Comparison of ENCODE assay signal across 18 cellular contexts in genomic region chr5:83374547-83374946, GRCh38.
DNase-seq lines count a peak whose midpoint lies in the region; ATAC-seq, FAIRE-seq and TF ChIP-seq lines count a peak whose summit lies in the region.
"Had no signal": no experiment of that assay in that cellular context is flagged by ENCODE, and none has a peak within 500 bp of the region (broad histone marks: within the 10 kb centered on the region; RNA-seq: fewer than 3 reads in every experiment).

No MANE protein-coding gene starts in this region.

- no peak overlapping the region for H3K27ac Mint-ChIP-seq in natural killer cell
- H3K27ac Mint-ChIP-seq: activated naive CD4-positive, alpha-beta T cell treated with anti-CD3 and anti-CD28 coated beads, Interleukin-2, amount 50 U/mL, for 24 hours; CD4-positive, alpha-beta T cell had no signal

- no peak overlapping the region for H3K4me3 Mint-ChIP-seq in natural killer cell
- H3K4me3 Mint-ChIP-seq: activated naive CD4-positive, alpha-beta T cell treated with anti-CD3 and anti-CD28 coated beads, Interleukin-2, amount 50 U/mL, for 24 hours; activated T-cell treated with anti-CD3 and anti-CD28 coated beads, Interleukin-2, amount 50 U/mL, for 4 hours; CD4-positive, alpha-beta T cell had no signal

- H3K9me3 Mint-ChIP-seq in natural killer cell: peaks cover 5 to 6% of the 10 kb centered on the region in 2 donors
- H3K9me3 Mint-ChIP-seq: activated naive CD4-positive, alpha-beta T cell treated with anti-CD3 and anti-CD28 coated beads, Interleukin-2, amount 50 U/mL, for 24 hours; activated T-cell treated with anti-CD3 and anti-CD28 coated beads, Interleukin-2, amount 50 U/mL, for 4 hours; CD4-positive, alpha-beta T cell had no signal

- H3K27me3 Mint-ChIP-seq in natural killer cell (ENCODE audit: low read depth in 2 of 2): no peaks in the 10 kb centered on the region
- H3K27me3 Mint-ChIP-seq: activated naive CD4-positive, alpha-beta T cell treated with anti-CD3 and anti-CD28 coated beads, Interleukin-2, amount 50 U/mL, for 24 hours; CD4-positive, alpha-beta T cell had no signal

- ATAC-seq in Right ventricle myocardium inferior: peak; percentile 83
- peak; percentile 76 for ATAC-seq in omental fat pad (ENCODE audit: low FRiP score)
- no peak for ATAC-seq in natural killer cell
- ATAC-seq: activated T-cell treated with anti-CD3 and anti-CD28 coated beads, Interleukin-2, amount 50 U/mL, for 4 hours had no signal

- FAIRE-seq in small intestine (lab: Jason Lieb, UNC): no peak

- H2AFZ ChIP-seq in hepatocyte: no peak overlapping the region

- 55 to 77% (median 56%) methylated on average over 2 of the region's 2 CpGs for WGBS in small intestine, 3 donors
- WGBS in hepatocyte (ENCODE audit: low lambda C conversion rate, missing lambda C conversion rate): 65% methylated on average over 2 of the region's 2 CpGs

- no peaks in the 10 kb centered on the region for H3K9me3 ChIP-seq in small intestine (ENCODE audit: control insufficient read depth, low read depth)
- H3K9me3 ChIP-seq in hepatocyte (ENCODE audit: low read depth): no peaks in the 10 kb centered on the region

- no peaks in the 10 kb centered on the region for H3K4me1 Mint-ChIP-seq in natural killer cell
- H3K4me1 Mint-ChIP-seq: activated naive CD4-positive, alpha-beta T cell treated with anti-CD3 and anti-CD28 coated beads, Interleukin-2, amount 50 U/mL, for 24 hours had no signal

- intact Hi-C loops in Right ventricle myocardium inferior (cut with DNase I): no loop called here
- intact Hi-C loops in cardiac septum (cut with DNase I): no loop called here
- intact Hi-C loops in natural killer cell (cut with micrococcal nuclease): no loop called here

- TF ChIP-seq CTCF in foreskin fibroblast (IDR thresholded peaks at IDR 0.05; ENCODE audit: low read depth, low read length): no peak
- TF ChIP-seq CTCF in omental fat pad (IDR thresholded peaks at IDR 0.05): no peak
- no peak for TF ChIP-seq CTCF in natural killer cell (IDR thresholded peaks at IDR 0.05)
- no peak for TF ChIP-seq CTCF in hepatocyte (IDR thresholded peaks at IDR 0.05; ENCODE audit: poor library complexity)

- no peaks in the 10 kb centered on the region for H3K79me2 ChIP-seq in hepatocyte

- H4K20me1 ChIP-seq in hepatocyte (ENCODE audit: insufficient read depth, poor library complexity, severe bottlenecking): no peaks in the 10 kb centered on the region

- H3K4me3 ChIP-seq in foreskin fibroblast (ENCODE audit: low read depth in 1 of 2, low read length in 2 of 2) (no peak overlapping the region), small intestine (ENCODE audit: low read depth in 1 of 2, low read length in 2 of 2) (no peak overlapping the region), hepatocyte (no peak overlapping the region)
- H3K4me3 ChIP-seq: cardiac muscle cell, skin epidermis had no signal

- DNase-seq in Right ventricle myocardium inferior (ENCODE audit: missing footprints): no peak
- DNase-seq in cardiac septum (ENCODE audit: low spot score): no peak
- peak; percentile 32 to 43 for DNase-seq in foreskin fibroblast
- no peak for DNase-seq in omental fat pad (ENCODE audit: low spot score)
- no peak for DNase-seq in natural killer cell
- DNase-seq in small intestine: no peak
- no peak for DNase-seq in KBM-7
- DNase-seq in hepatocyte (ENCODE audit: low spot score): no peak
- DNase-seq: activated CD4-positive, alpha-beta T cell treated with anti-CD3 and anti-CD28 coated beads, Interleukin-2, amount 50 U/mL, for 4 hours; activated T-cell treated with anti-CD3 and anti-CD28 coated beads, Interleukin-2, amount 50 U/mL, for 4 hours; CD4-positive, alpha-beta T cell; DND-41; effector CD8-positive, alpha-beta T cell; NCI-H1048; SW 1271 had no signal

- H3K27ac ChIP-seq in small intestine (ENCODE audit: low read depth in 1 of 2, low read length in 1 of 2): no peak overlapping the region
- H3K27ac ChIP-seq in hepatocyte: no peak overlapping the region
- H3K27ac ChIP-seq: cardiac muscle cell had no signal

- H3K36me3 ChIP-seq in small intestine (ENCODE audit: control insufficient read depth in 2 of 2, insufficient read depth in 2 of 2, low read length in 2 of 2): no peaks in the 10 kb centered on the region
- no peaks in the 10 kb centered on the region for H3K36me3 ChIP-seq in hepatocyte (replicated peaks; ENCODE audit: insufficient read depth, low read depth)
- H3K36me3 ChIP-seq: cardiac muscle cell had no signal

- H3K27me3 ChIP-seq in small intestine (ENCODE audit: control insufficient read depth in 2 of 2, insufficient read depth in 2 of 2, low read length in 2 of 2): no peaks in the 10 kb centered on the region
- H3K27me3 ChIP-seq in hepatocyte: no peaks in the 10 kb centered on the region
- H3K27me3 ChIP-seq: cardiac muscle cell had no signal

- no peaks in the 10 kb centered on the region for H3K9me2 ChIP-seq in hepatocyte (replicated peaks; ENCODE audit: insufficient read depth)

- no peak overlapping the region for H3K4me2 ChIP-seq in hepatocyte

- H3K4me1 ChIP-seq in small intestine (ENCODE audit: control insufficient read depth in 2 of 2, insufficient read depth in 1 of 2, low read depth in 1 of 2, low read length in 1 of 2): no peaks in the 10 kb centered on the region
- no peaks in the 10 kb centered on the region for H3K4me1 ChIP-seq in hepatocyte (ENCODE audit: insufficient read depth)

- in situ Hi-C loops in KBM-7 (cut with MboI; ENCODE audit: low pct_unique_long_range_greater_than_20kb, low sequenced_read_pairs): no loop called here

- no peaks in the 10 kb centered on the region for H3K36me3 Mint-ChIP-seq in natural killer cell
- H3K36me3 Mint-ChIP-seq: activated naive CD4-positive, alpha-beta T cell treated with anti-CD3 and anti-CD28 coated beads, Interleukin-2, amount 50 U/mL, for 24 hours had no signal

Comparison
In these comparisons a context has a peak if more than half of its experiments do, and no peak if none do; other contexts are left out.
1. ATAC-seq: peak in Right ventricle myocardium inferior (single experiment) and omental fat pad (single experiment); none in natural killer cell (0 of 3).
2. DNase-seq: peak in foreskin fibroblast (2 of 2); none in Right ventricle myocardium inferior (single experiment), cardiac septum (single experiment), omental fat pad (single experiment), natural killer cell (single experiment), small intestine (single experiment), KBM-7 (single experiment) and hepatocyte (single experiment).